In the genomic region with DNA sequence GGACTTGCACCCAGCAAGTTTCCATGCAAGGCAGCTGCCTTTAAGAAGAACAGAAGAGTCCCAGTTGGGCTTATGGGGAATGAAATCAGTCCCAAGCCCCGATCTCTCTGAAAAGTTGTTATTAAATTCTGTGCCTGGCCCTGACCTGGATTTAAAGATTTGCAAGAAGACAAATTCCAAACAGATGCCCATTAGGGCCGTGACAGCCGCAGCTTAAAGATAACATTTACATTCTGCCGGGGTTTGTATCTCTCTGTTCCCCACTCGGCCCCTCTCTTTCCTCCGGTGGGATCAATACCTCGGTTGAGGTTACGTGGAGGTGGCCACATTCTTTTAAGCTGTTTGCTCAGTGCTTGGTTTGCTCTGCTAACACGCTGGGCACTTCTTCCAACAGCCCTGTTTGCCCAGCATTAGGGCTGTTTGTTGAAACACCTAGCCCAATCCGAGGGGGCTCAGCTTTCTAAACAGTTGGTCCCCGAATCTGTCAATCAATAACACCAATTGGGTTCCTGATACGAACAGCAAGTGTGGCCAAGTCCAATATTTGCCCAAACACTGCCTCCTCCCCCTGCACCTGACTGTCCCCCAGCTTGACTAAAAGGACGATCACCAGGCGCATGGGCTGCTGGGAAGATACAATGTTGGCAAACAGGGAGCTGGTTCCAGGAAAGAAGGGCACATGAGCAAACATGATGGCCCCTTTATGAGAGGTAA, we compare ENCODE assay signal across 1 cellular context.
TF ChIP-seq lines count a peak whose summit lies in the region.

No MANE protein-coding gene starts in this region.

TF ChIP-seq in HepG2, 621 proteins besides CTCF, POLR2A, EP300 and RAD21 (continues in another document):
- peak; percentile 48 for TF ChIP-seq ZFP91 (CRISPR knock-in tag; IDR thresholded peaks at IDR 0.05; ENCODE audit: borderline replicate concordance)
- TF ChIP-seq TERF1 (CRISPR knock-in tag; IDR thresholded peaks at IDR 0.05): no peak
- TF ChIP-seq KLF16 (CRISPR knock-in tag; IDR thresholded peaks at IDR 0.05): 0 out of 4 replicates have a peak, but pooled peaks of 1 of the 2 experiments have one; percentile 37
- TF ChIP-seq POLR2G (IDR thresholded peaks at IDR 0.05; ENCODE audit: low read depth, low read length): no peak
- TF ChIP-seq NCOR1 (IDR thresholded peaks at IDR 0.05; ENCODE audit: borderline replicate concordance, low read length): peak; percentile 15; the same call in 1 of the 2 replicates
- TF ChIP-seq GFI1 (CRISPR knock-in tag; IDR thresholded peaks at IDR 0.05; ENCODE audit: borderline replicate concordance): peak; percentile 87
- TF ChIP-seq RERE (CRISPR knock-in tag; IDR thresholded peaks at IDR 0.05; ENCODE audit: low read depth): peak; percentile 100
- no peak for TF ChIP-seq ZNF678 (CRISPR knock-in tag; IDR thresholded peaks at IDR 0.05)
- peak; percentile 92 for TF ChIP-seq FOXA3 (CRISPR knock-in tag; IDR thresholded peaks at IDR 0.05)
- TF ChIP-seq, protein P1, sequence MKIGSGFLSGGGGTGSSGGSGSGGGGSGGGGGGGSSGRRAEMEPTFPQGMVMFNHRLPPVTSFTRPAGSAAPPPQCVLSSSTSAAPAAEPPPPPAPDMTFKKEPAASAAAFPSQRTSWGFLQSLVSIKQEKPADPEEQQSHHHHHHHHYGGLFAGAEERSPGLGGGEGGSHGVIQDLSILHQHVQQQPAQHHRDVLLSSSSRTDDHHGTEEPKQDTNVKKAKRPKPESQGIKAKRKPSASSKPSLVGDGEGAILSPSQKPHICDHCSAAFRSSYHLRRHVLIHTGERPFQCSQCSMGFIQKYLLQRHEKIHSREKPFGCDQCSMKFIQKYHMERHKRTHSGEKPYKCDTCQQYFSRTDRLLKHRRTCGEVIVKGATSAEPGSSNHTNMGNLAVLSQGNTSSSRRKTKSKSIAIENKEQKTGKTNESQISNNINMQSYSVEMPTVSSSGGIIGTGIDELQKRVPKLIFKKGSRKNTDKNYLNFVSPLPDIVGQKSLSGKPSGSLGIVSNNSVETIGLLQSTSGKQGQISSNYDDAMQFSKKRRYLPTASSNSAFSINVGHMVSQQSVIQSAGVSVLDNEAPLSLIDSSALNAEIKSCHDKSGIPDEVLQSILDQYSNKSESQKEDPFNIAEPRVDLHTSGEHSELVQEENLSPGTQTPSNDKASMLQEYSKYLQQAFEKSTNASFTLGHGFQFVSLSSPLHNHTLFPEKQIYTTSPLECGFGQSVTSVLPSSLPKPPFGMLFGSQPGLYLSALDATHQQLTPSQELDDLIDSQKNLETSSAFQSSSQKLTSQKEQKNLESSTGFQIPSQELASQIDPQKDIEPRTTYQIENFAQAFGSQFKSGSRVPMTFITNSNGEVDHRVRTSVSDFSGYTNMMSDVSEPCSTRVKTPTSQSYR (CRISPR knock-in tag; IDR thresholded peaks at IDR 0.05; ENCODE audit: borderline replicate concordance): peak; percentile 83; the same call in 1 of the 2 replicates
- TF ChIP-seq ZNF615 (CRISPR knock-in tag; IDR thresholded peaks at IDR 0.05; ENCODE audit: borderline replicate concordance): no peak
- peak; percentile 91 for TF ChIP-seq ISL2 (CRISPR knock-in tag; IDR thresholded peaks at IDR 0.05)
- TF ChIP-seq, protein P2, sequence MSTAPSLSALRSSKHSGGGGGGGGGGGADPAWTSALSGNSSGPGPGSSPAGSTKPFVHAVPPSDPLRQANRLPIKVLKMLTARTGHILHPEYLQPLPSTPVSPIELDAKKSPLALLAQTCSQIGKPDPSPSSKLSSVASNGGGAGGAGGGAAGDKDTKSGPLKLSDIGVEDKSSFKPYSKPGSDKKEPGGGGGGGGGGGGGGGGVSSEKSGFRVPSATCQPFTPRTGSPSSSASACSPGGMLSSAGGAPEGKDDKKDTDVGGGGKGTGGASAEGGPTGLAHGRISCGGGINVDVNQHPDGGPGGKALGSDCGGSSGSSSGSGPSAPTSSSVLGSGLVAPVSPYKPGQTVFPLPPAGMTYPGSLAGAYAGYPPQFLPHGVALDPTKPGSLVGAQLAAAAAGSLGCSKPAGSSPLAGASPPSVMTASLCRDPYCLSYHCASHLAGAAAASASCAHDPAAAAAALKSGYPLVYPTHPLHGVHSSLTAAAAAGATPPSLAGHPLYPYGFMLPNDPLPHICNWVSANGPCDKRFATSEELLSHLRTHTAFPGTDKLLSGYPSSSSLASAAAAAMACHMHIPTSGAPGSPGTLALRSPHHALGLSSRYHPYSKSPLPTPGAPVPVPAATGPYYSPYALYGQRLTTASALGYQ (CRISPR knock-in tag; IDR thresholded peaks at IDR 0.05): peak; percentile 99; the same call in 1 of the 2 replicates
- no peak for TF ChIP-seq SMAD9 (CRISPR knock-in tag; IDR thresholded peaks at IDR 0.05)
- TF ChIP-seq, protein P3, sequence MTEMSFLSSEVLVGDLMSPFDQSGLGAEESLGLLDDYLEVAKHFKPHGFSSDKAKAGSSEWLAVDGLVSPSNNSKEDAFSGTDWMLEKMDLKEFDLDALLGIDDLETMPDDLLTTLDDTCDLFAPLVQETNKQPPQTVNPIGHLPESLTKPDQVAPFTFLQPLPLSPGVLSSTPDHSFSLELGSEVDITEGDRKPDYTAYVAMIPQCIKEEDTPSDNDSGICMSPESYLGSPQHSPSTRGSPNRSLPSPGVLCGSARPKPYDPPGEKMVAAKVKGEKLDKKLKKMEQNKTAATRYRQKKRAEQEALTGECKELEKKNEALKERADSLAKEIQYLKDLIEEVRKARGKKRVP (CRISPR knock-in tag; IDR thresholded peaks at IDR 0.05): 0 out of 4 replicates have a peak, but pooled peaks of 1 of the 2 experiments have one; percentile 27
- peak; percentile 17; the same call in 1 of the 2 replicates for TF ChIP-seq ZMYM4 (CRISPR knock-in tag; IDR thresholded peaks at IDR 0.05)
- peak; percentile 24; the same call in 1 of the 2 replicates for TF ChIP-seq ZBTB33 (CRISPR knock-in tag; IDR thresholded peaks at IDR 0.05)
- 0 out of 2 replicates have a peak, but pooled peaks have one; percentile 48 for TF ChIP-seq ATF2 (CRISPR knock-in tag; IDR thresholded peaks at IDR 0.05)
